ENCODE assay signal across 1 cellular context in the genomic region with DNA sequence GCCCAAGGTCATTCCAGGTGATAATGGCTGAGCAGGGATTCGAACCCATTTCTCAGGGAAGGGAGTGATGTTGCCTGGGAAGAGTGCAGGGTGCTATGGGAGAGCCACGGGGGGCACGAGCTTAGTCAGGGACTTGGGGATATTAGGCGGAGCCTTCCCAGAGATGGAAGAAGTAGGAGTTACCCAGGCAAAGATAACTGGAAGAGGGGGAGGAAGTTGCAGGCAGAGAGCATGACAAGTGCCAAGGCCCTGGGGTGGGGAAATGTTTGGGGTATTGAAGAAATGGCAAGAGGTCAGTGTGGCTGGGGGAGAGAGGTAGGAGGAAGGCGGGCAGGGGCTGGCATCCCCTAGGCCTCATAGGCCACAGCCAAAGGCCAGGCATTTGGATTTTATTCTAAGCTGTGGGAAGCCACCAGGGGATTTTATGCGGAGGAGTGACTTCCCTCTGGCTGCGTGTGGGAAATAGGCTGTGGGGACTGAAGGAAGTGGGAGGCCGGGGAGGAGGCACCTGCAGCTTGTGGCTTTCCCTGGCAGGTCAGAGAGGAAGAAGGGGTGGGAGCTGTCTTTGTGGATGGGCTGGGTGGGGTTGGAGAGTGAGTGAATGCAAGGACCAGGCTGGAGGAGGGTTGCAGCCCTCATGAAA.
TF ChIP-seq lines count a peak whose summit lies in the region.

No MANE protein-coding gene starts in this region.

TF ChIP-seq in K562, 482 proteins besides CTCF, POLR2A, EP300 and RAD21:
- TF ChIP-seq, protein P1, sequence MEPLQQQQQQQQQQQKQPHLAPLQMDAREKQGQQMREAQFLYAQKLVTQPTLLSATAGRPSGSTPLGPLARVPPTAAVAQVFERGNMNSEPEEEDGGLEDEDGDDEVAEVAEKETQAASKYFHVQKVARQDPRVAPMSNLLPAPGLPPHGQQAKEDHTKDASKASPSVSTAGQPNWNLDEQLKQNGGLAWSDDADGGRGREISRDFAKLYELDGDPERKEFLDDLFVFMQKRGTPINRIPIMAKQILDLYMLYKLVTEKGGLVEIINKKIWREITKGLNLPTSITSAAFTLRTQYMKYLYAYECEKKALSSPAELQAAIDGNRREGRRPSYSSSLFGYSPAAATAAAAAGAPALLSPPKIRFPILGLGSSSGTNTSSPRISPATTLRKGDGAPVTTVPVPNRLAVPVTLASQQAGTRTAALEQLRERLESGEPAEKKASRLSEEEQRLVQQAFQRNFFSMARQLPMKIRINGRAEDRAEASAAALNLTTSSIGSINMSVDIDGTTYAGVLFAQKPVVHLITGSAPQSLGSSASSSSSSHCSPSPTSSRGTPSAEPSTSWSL (CRISPR knock-in tag; IDR thresholded peaks at IDR 0.05; ENCODE audit: borderline replicate concordance) = no peak
- TF ChIP-seq ESRRA (IDR thresholded peaks at IDR 0.05; ENCODE audit: borderline replicate concordance, low read depth) (peak; percentile 70), NR4A1 (CRISPR knock-in tag; IDR thresholded peaks at IDR 0.05) (no peak), NR4A1 (tag; IDR thresholded peaks at IDR 0.05) (no peak), BCOR (IDR thresholded peaks at IDR 0.05) (peak; percentile 70; the same call in 1 of the 2 replicates), CHCHD3 (CRISPR knock-in tag; IDR thresholded peaks at IDR 0.05) (no peak), HDAC2 (IDR thresholded peaks at IDR 0.05) (0 out of 2 replicates have a peak, but pooled peaks have one; percentile 25), ERF (CRISPR knock-in tag; IDR thresholded peaks at IDR 0.05) (no peak), SMARCA5 (IDR thresholded peaks at IDR 0.05) (peak; percentile 89; the same call in 1 of the 2 replicates), ATF1 (CRISPR knock-in tag; IDR thresholded peaks at IDR 0.05) (no peak), ATF1 (tag; IDR thresholded peaks at IDR 0.05) (no peak), KDM1A (IDR thresholded peaks at IDR 0.05) (0 out of 4 replicates have a peak, but pooled peaks of 1 of the 2 experiments have one; percentile 28), ZNF212 (CRISPR knock-in tag; IDR thresholded peaks at IDR 0.05) (no peak), TCF7 (IDR thresholded peaks at IDR 0.05; ENCODE audit: borderline replicate concordance) (no peak), TAF7 (tag; IDR thresholded peaks at IDR 0.05) (no peak), CHD4 (IDR thresholded peaks at IDR 0.05; ENCODE audit: insufficient read depth, insufficient replicate concordance, low read depth, low read length, poor library complexity, severe bottlenecking) (no peak), SMARCE1 (IDR thresholded peaks at IDR 0.05) (no peak; the same call in 1 of the 2 replicates), SAP30 (IDR thresholded peaks at IDR 0.05; ENCODE audit: borderline replicate concordance, insufficient read depth, low read depth, low read length, poor library complexity, severe bottlenecking) (no peak), ZNF263 (CRISPR knock-in tag; IDR thresholded peaks at IDR 0.05; ENCODE audit: borderline replicate concordance) (peak; percentile 45; the same call in 1 of the 2 replicates), SMAD1 (IDR thresholded peaks at IDR 0.05; ENCODE audit: low read depth, low read length, partially characterized antibody) (no peak), STAT5A (IDR thresholded peaks at IDR 0.05; ENCODE audit: borderline replicate concordance, low read length) (no peak), ZNF79 (CRISPR knock-in tag; IDR thresholded peaks at IDR 0.05; ENCODE audit: low read depth) (no peak), PTTG1 (tag; IDR thresholded peaks at IDR 0.05; ENCODE audit: low read depth) (no peak), TBP (optimal IDR thresholded peaks at IDR 0.05; ENCODE audit: low read depth, low read length) (no peak), BCL6 (CRISPR knock-in tag; IDR thresholded peaks at IDR 0.05) (no peak), RBM25 (IDR thresholded peaks at IDR 0.05; ENCODE audit: low read depth, low read length, severe bottlenecking) (peak; percentile 58), HIVEP1 (CRISPR knock-in tag; IDR thresholded peaks at IDR 0.05) (0 out of 2 replicates have a peak, but pooled peaks have one; percentile 36), HDAC1 (IDR thresholded peaks at IDR 0.05) (0 out of 4 replicates have a peak, but pooled peaks of 1 of the 2 experiments have one; percentile 16), GABPA (tag; conservative IDR thresholded peaks at IDR 0.05; ENCODE audit: low read depth) (0 out of 2 replicates have a peak, but pooled peaks have one; percentile 16), RFX7 (CRISPR knock-in tag; IDR thresholded peaks at IDR 0.05) (no peak), POLR2H (tag; IDR thresholded peaks at IDR 0.05; ENCODE audit: low read depth) (no peak), CHD2 (IDR thresholded peaks at IDR 0.05; ENCODE audit: low read depth, low read length) (no peak), ETV6 (IDR thresholded peaks at IDR 0.05; ENCODE audit: borderline replicate concordance in 1 of 2, low read depth in 2 of 2, low read length in 1 of 2) (peak in 1 of 2 experiments; percentile 62; a peak in 1 of 4 replicates), ETV6 (CRISPR knock-in tag; IDR thresholded peaks at IDR 0.05; ENCODE audit: borderline replicate concordance) (no peak), ZNF766 (CRISPR knock-in tag; conservative IDR thresholded peaks at IDR 0.05) (no peak)
- TF ChIP-seq, protein P2, sequence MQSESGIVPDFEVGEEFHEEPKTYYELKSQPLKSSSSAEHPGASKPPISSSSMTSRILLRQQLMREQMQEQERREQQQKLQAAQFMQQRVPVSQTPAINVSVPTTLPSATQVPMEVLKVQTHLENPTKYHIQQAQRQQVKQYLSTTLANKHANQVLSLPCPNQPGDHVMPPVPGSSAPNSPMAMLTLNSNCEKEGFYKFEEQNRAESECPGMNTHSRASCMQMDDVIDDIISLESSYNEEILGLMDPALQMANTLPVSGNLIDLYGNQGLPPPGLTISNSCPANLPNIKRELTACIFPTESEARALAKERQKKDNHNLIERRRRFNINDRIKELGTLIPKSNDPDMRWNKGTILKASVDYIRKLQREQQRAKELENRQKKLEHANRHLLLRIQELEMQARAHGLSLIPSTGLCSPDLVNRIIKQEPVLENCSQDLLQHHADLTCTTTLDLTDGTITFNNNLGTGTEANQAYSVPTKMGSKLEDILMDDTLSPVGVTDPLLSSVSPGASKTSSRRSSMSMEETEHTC (IDR thresholded peaks at IDR 0.05) = no peak
- TF ChIP-seq, protein P3, sequence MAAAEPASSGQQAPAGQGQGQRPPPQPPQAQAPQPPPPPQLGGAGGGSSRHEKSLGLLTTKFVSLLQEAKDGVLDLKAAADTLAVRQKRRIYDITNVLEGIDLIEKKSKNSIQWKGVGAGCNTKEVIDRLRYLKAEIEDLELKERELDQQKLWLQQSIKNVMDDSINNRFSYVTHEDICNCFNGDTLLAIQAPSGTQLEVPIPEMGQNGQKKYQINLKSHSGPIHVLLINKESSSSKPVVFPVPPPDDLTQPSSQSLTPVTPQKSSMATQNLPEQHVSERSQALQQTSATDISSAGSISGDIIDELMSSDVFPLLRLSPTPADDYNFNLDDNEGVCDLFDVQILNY (CRISPR knock-in tag; IDR thresholded peaks at IDR 0.05) = no peak
- TF ChIP-seq, protein P4, sequence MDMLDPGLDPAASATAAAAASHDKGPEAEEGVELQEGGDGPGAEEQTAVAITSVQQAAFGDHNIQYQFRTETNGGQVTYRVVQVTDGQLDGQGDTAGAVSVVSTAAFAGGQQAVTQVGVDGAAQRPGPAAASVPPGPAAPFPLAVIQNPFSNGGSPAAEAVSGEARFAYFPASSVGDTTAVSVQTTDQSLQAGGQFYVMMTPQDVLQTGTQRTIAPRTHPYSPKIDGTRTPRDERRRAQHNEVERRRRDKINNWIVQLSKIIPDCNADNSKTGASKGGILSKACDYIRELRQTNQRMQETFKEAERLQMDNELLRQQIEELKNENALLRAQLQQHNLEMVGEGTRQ (CRISPR knock-in tag; IDR thresholded peaks at IDR 0.05) = no peak
- TF ChIP-seq, protein P5, sequence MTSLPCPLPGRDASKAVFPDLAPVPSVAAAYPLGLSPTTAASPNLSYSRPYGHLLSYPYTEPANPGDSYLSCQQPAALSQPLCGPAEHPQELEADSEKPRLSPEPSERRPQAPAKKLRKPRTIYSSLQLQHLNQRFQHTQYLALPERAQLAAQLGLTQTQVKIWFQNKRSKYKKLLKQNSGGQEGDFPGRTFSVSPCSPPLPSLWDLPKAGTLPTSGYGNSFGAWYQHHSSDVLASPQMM (CRISPR knock-in tag; IDR thresholded peaks at IDR 0.05) = no peak
- TF ChIP-seq, protein P6, sequence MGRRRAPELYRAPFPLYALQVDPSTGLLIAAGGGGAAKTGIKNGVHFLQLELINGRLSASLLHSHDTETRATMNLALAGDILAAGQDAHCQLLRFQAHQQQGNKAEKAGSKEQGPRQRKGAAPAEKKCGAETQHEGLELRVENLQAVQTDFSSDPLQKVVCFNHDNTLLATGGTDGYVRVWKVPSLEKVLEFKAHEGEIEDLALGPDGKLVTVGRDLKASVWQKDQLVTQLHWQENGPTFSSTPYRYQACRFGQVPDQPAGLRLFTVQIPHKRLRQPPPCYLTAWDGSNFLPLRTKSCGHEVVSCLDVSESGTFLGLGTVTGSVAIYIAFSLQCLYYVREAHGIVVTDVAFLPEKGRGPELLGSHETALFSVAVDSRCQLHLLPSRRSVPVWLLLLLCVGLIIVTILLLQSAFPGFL (CRISPR knock-in tag; IDR thresholded peaks at IDR 0.05) = no peak
- TF ChIP-seq, protein P7, sequence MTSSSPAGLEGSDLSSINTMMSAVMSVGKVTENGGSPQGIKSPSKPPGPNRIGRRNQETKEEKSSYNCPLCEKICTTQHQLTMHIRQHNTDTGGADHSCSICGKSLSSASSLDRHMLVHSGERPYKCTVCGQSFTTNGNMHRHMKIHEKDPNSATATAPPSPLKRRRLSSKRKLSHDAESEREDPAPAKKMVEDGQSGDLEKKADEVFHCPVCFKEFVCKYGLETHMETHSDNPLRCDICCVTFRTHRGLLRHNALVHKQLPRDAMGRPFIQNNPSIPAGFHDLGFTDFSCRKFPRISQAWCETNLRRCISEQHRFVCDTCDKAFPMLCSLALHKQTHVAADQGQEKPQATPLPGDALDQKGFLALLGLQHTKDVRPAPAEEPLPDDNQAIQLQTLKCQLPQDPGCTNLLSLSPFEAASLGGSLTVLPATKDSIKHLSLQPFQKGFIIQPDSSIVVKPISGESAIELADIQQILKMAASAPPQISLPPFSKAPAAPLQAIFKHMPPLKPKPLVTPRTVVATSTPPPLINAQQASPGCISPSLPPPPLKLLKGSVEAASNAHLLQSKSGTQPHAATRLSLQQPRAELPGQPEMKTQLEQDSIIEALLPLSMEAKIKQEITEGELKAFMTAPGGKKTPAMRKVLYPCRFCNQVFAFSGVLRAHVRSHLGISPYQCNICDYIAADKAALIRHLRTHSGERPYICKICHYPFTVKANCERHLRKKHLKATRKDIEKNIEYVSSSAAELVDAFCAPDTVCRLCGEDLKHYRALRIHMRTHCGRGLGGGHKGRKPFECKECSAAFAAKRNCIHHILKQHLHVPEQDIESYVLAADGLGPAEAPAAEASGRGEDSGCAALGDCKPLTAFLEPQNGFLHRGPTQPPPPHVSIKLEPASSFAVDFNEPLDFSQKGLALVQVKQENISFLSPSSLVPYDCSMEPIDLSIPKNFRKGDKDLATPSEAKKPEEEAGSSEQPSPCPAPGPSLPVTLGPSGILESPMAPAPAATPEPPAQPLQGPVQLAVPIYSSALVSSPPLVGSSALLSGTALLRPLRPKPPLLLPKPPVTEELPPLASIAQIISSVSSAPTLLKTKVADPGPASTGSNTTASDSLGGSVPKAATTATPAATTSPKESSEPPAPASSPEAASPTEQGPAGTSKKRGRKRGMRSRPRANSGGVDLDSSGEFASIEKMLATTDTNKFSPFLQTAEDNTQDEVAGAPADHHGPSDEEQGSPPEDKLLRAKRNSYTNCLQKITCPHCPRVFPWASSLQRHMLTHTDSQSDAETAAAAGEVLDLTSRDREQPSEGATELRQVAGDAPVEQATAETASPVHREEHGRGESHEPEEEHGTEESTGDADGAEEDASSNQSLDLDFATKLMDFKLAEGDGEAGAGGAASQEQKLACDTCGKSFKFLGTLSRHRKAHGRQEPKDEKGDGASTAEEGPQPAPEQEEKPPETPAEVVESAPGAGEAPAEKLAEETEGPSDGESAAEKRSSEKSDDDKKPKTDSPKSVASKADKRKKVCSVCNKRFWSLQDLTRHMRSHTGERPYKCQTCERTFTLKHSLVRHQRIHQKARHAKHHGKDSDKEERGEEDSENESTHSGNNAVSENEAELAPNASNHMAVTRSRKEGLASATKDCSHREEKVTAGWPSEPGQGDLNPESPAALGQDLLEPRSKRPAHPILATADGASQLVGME (CRISPR knock-in tag; IDR thresholded peaks at IDR 0.05) = no peak
